ENCODE assay signal across 8 cellular contexts in the genomic region with DNA sequence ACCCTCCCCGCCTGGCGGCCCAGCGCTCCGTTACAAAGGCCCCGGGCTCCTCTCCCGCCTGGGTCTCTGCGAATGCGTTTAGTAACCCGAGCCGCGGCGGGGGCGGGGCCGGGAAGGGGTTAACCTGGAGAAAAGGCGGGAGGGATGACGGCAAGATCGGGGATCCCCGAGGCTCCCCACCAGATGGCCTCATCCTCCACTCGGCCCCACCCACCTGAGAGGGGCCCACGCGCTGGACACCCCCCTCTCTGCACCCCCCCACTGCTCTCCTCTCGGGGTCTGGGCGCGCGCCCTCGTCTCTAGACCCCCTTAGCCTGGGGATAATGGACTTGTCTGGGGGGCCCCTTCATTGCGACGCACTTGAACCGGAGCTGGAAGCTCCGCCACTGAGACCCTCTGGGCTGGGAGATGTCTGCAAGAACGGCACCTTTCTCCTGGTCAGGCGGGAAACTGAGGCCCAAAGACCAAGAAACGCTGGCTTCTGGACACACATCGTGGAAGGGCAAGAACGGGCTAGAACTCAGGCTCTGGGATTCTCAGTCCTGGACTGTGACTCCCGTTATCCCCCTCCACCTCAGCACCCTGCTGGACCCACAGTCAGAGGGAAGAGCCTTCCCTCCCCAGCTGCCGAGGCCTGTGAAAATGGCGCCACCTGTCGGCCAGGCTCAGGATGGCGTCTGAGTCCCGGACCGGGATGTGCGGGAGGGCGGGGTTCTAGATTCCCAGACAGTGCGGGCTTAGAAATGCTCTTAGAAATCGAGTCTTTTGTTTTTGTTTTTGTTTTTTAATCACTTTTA. TPM values are rescaled to one million over a fixed set of nuclear protein-coding genes. Genes with fewer than 3 reads are reported as not detected.
DNase-seq lines count a peak whose midpoint lies in the region; ATAC-seq, FAIRE-seq and TF ChIP-seq lines count a peak whose summit lies in the region.

No MANE protein-coding gene starts in this region.

- H3K27me3 ChIP-seq in breast epithelium, result peaks cover 0 to 28% of the 10 kb centered on the region in 2 donors

- H3K4me3 ChIP-seq in AG09309 (ENCODE audit: control insufficient read depth, low read depth, low read length) (peak overlapping the region; percentile 28), WI38 (ENCODE audit: low read depth, low read length) (peak overlapping the region; percentile 69), breast epithelium (peak overlapping the region in 1 of 3 donors; percentile 41)

- FAIRE-seq in H54 (lab: Jason Lieb, UNC), result peak; percentile 62

- peaks cover 17 to 19% of the 10 kb centered on the region in 2 donors for H3K4me1 ChIP-seq in breast epithelium

- peaks cover 44 to 46% of the 10 kb centered on the region in 2 donors for H3K4me1 Mint-ChIP-seq in immature natural killer cell

- intact Hi-C loops in breast epithelium (cut with DNase I; ENCODE audit: low total_unique reads), result no loop called here

- TF ChIP-seq CTCF in AG09309 (IDR thresholded peaks at IDR 0.05; ENCODE audit: control insufficient read depth, insufficient read depth, low read depth, low read length, missing control alignments) (peak; percentile 98), WI38 (IDR thresholded peaks at IDR 0.05; ENCODE audit: low read depth, low read length) (peak; percentile 92), breast epithelium (IDR thresholded peaks at IDR 0.05) (peak; percentile 94 to 98 (median 96))

- H3K9me3 ChIP-seq in breast epithelium, result no peaks in the 10 kb centered on the region

- H3K36me3 Mint-ChIP-seq in immature natural killer cell, result no peaks in the 10 kb centered on the region

- H3K36me3 ChIP-seq in breast epithelium, result no peaks in the 10 kb centered on the region

- no peak overlapping the region for H3K27ac Mint-ChIP-seq in immature natural killer cell

- H3K9me3 Mint-ChIP-seq in immature natural killer cell, result no peaks in the 10 kb centered on the region

- DNase-seq in AG09309 (ENCODE audit: low read depth) (no peak), H54 (ENCODE audit: insufficient read length, low spot score) (peak; percentile 97), NCI-H2227 treated with DMSO at 0.1 percent for 48 hours (lab: John Stamatoyannopoulos, UW) (peak; percentile 95), breast epithelium (ENCODE audit: low spot score in 2 of 2) (peak; percentile 87 to 93), immature natural killer cell (peak; percentile 79 to 80 (median 80))
- peak; percentile 88 for DNase-seq in stimulated activated CD4-positive, alpha-beta T cell treated with anti-CD3 and anti-CD28 coated beads, Interleukin-15, amount 100 ng/mL, for 24 hours

- no peak for TF ChIP-seq POLR2A in H54 (IDR thresholded peaks at IDR 0.05; ENCODE audit: low read depth, low read length)
- no peak for TF ChIP-seq POLR2A in breast epithelium (IDR thresholded peaks at IDR 0.05)

- H3K27me3 Mint-ChIP-seq in immature natural killer cell (ENCODE audit: low read depth in 3 of 3), result peaks cover 29 to 37% (median 37%) of the 10 kb centered on the region in 3 donors

- peak overlapping the region in 1 of 5 donors; percentile 40 for H3K4me3 Mint-ChIP-seq in immature natural killer cell

- no peak for ATAC-seq in HG02678 (IDR thresholded peaks at IDR 0.05; ENCODE audit: unreplicated experiment)

- no peak overlapping the region for H3K27ac ChIP-seq in breast epithelium

RNA-seq across cellular contexts. Expression of a gene that starts 2.9 kb away (rescaled TPM):
- total RNA-seq in breast epithelium, result 100 to 1,000 TPM in 1 of 3 donors, 10 to 100 TPM in 2; 52.7 to 130 (median 89.1) TPM
- 10 to 100 TPM in 2 of 3 donors, 1 to 10 TPM in 1; 8.9 to 21.5 (median 18.8) TPM for polyA plus RNA-seq in immature natural killer cell

RNA-seq across cellular contexts. Expression of a gene that starts 21.6 kb away (rescaled TPM):
- total RNA-seq in breast epithelium, result 10 to 100 TPM; 25.8 to 42.9 (median 34.1) TPM
- polyA plus RNA-seq in immature natural killer cell, result 100 to 1,000 TPM; 115 to 186 (median 156) TPM
